8 cellular contexts compared by ENCODE assay signal in genomic region chr14:92880851-92881250, GRCh38. TPM values are rescaled to one million over a fixed set of nuclear protein-coding genes. Genes with fewer than 3 reads are reported as not detected.
A peak's percentile ranks its signal among the peaks of the same experiment; 100 is the strongest.
DNase-seq lines count a peak whose midpoint lies in the region; ATAC-seq, FAIRE-seq and TF ChIP-seq lines count a peak whose summit lies in the region.

No MANE protein-coding gene starts in this region.

- CTCF ChIA-PET in A549 (lab: Yijun Ruan, JAX) = interaction anchor here (1.0 to 2.0 kb wide), 7 partner anchors 19 to 295 kb away, joined by 3 to 7 read pairs (median 3); no protein-coding TSS in a partner anchor

- ATAC-seq in A549 = peak; percentile 60 to 76; a peak in 5 of 6 replicates
- peak; percentile 48 for ATAC-seq in left ventricle myocardium superior

- H3K4me2 ChIP-seq in A549 = 0 out of 3 replicates have a peak overlapping the region, but pooled peaks have one; percentile 8

- DNase-seq in A549 (ENCODE audit: low read depth in 1 of 2, low spot score in 1 of 2) (peak; percentile 37 to 52), SJCRH30 (peak; percentile 7 to 39), left ventricle myocardium superior (no peak), CD1c-positive myeloid dendritic cell (ENCODE audit: extremely low spot score) (no peak), glomerular visceral epithelial cell (ENCODE audit: extremely low spot score) (no peak), NCI-H2227 (lab: John Stamatoyannopoulos, UW; ENCODE audit: unreplicated experiment) (no peak), middle frontal gyrus (ENCODE audit: extremely low spot score, low spot score) (no peak)

- no peaks in the 10 kb centered on the region for H3K36me3 ChIP-seq in SJCRH30

- no peaks in the 10 kb centered on the region; the same call in none of the 2 replicates for H3K27me3 ChIP-seq in SJCRH30

- H3K27ac ChIP-seq in A549 = no peak overlapping the region
- H3K27ac ChIP-seq in SJCRH30 = no peak overlapping the region

- TF ChIP-seq RAD21 in A549 (conservative IDR thresholded peaks at IDR 0.05 in 1 of 2, IDR thresholded peaks at IDR 0.05 in 1 of 2) = peak; percentile 57 to 65
- TF ChIP-seq RAD21 in Ishikawa (IDR thresholded peaks at IDR 0.05; ENCODE audit: low read depth) = peak; percentile 71

- peak; percentile 39 for TF ChIP-seq CTCF in A549 (IDR thresholded peaks at IDR 0.05)

- POLR2A ChIA-PET in A549 (lab: Yijun Ruan, JAX) = no interaction called here

- no peak for TF ChIP-seq EP300 in A549 (IDR thresholded peaks at IDR 0.05)
- TF ChIP-seq EP300 in Ishikawa (IDR thresholded peaks at IDR 0.05; ENCODE audit: borderline replicate concordance) = no peak

- intact Hi-C loops in left ventricle myocardium superior (cut with micrococcal nuclease) = no loop called here

- H3K4me1 ChIP-seq in A549 (no peaks in the 10 kb centered on the region), SJCRH30 (peaks cover 8% of the 10 kb centered on the region)

- 19% methylated on average over 10 of the region's 12 CpGs for WGBS in A549 (ENCODE audit: missing lambda C conversion rate)

- no peak for TF ChIP-seq POLR2A in A549 (IDR thresholded peaks at IDR 0.05; ENCODE audit: low read length)

- 0 out of 3 replicates have a peak, but pooled peaks cover 4% of the 10 kb centered on the region for H3K9me3 ChIP-seq in A549
- H3K9me3 ChIP-seq in SJCRH30 (replicated peaks) = no peaks in the 10 kb centered on the region

- FAIRE-seq in A549 (lab: Jason Lieb, UNC) = no peak

- H3K4me3 ChIP-seq in A549 (no peak overlapping the region), SJCRH30 (no peak overlapping the region)

TF ChIP-seq in A549, 52 proteins besides CTCF, POLR2A, EP300 and RAD21:
- TF ChIP-seq ZNF302 (CRISPR knock-in tag; IDR thresholded peaks at IDR 0.05) (no peak), SMC3 (IDR thresholded peaks at IDR 0.05) (peak; percentile 30; the same call in 1 of the 3 replicates), NR3C1 (IDR thresholded peaks at IDR 0.05) (no peak), HOXB5 (CRISPR knock-in tag; IDR thresholded peaks at IDR 0.05) (no peak), CEBPB (IDR thresholded peaks at IDR 0.05) (peak in 1 of 2 experiments; percentile 48; a peak in 1 of 4 replicates), FOSL2 (IDR thresholded peaks at IDR 0.05) (no peak), FOSL2 (CRISPR knock-in tag; IDR thresholded peaks at IDR 0.05) (no peak)
- TF ChIP-seq, protein P1, sequence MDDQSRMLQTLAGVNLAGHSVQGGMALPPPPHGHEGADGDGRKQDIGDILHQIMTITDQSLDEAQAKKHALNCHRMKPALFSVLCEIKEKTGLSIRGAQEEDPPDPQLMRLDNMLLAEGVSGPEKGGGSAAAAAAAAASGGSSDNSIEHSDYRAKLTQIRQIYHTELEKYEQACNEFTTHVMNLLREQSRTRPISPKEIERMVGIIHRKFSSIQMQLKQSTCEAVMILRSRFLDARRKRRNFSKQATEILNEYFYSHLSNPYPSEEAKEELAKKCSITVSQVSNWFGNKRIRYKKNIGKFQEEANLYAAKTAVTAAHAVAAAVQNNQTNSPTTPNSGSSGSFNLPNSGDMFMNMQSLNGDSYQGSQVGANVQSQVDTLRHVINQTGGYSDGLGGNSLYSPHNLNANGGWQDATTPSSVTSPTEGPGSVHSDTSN (IDR thresholded peaks at IDR 0.05) = no peak

TF ChIP-seq in Ishikawa, 13 proteins besides CTCF, POLR2A, EP300 and RAD21:
- no peak for TF ChIP-seq NFIC (IDR thresholded peaks at IDR 0.05)
- peak; percentile 89 for TF ChIP-seq CEBPB (IDR thresholded peaks at IDR 0.05)
- TF ChIP-seq TCF12 (IDR thresholded peaks at IDR 0.05; ENCODE audit: low read depth) = no peak
- no peak for TF ChIP-seq TEAD4 (IDR thresholded peaks at IDR 0.05)

RNA-seq across cellular contexts. Expression of gene CHGA, which starts 42.1 kb away (rescaled TPM):
- polyA plus RNA-seq in A549 (2011; rRNA removed) (0.11 and 0.32 TPM in 2 replicates), A549 (2017; fragmentation: RNase III; extraction: RNeasy Plus Mini Kit Qiagen cat#74134 plus additional on column Dnase treatment) (0.61 to 0.73 TPM (median 0.70 TPM) in 3 replicates)
- 0.44 and 0.45 TPM in 2 replicates for polyA plus RNA-seq in A549 (2012; cell fraction: cytosol; rRNA removed)
- polyA plus RNA-seq in A549 (2012; cell fraction: nucleus; rRNA removed) = 0.83 and 0.94 TPM in 2 replicates
- polyA minus RNA-seq in A549 (2011; rRNA and poly(A)+ RNA removed) = not detected in 2 replicates
- not detected in 2 replicates for total RNA-seq in SJCRH30 (2014; rRNA removed; shearing (Covaris generic))
- total RNA-seq in left ventricle myocardium superior = not detected

Comparison
In these comparisons a context has a peak if more than half of its experiments do, and no peak if none do; other contexts are left out.
1. DNase-seq: peak in A549 (2 of 2) and SJCRH30 (2 of 2); none in left ventricle myocardium superior (single experiment), CD1c-positive myeloid dendritic cell (single experiment), glomerular visceral epithelial cell (single experiment), NCI-H2227 (single experiment) and middle frontal gyrus (single experiment).